ENCODE assay signal across 26 cellular contexts in genomic region chr2:138531913-138532312, GRCh38. TPM values are rescaled to one million over a fixed set of nuclear protein-coding genes. Genes with fewer than 3 reads are reported as not detected.
A peak's percentile ranks its signal among the peaks of the same experiment; 100 is the strongest.
DNase-seq lines count a peak whose midpoint lies in the region; ATAC-seq and TF ChIP-seq lines count a peak whose summit lies in the region.
"Had no signal": no experiment of that assay in that cellular context is flagged by ENCODE, and none has a peak within 500 bp of the region (broad histone marks: within the 10 kb centered on the region; RNA-seq: fewer than 3 reads in every experiment).

No MANE protein-coding gene starts in this region.

- H3K4me1 Mint-ChIP-seq in stimulated activated memory B cell treated with anti-CD40 and anti-IgM and Interleukin-4, amounts not matched to agents 10 μg/mL and 1 μg/mL and 100 μg/mL, for 72 hours: peaks cover 82% of the 10 kb centered on the region
- H3K4me1 Mint-ChIP-seq in activated T-helper 17 cell treated with anti-CD3 and anti-CD28 coated beads, Interleukin-2, amount 50 U/mL, for 72 hours: peaks cover 32% of the 10 kb centered on the region

- peak; percentile 45 to 54 for ATAC-seq in right cardiac atrium
- no peak for ATAC-seq in Right ventricle myocardium superior (ENCODE audit: poor library complexity)
- ATAC-seq in left lobe of liver: peak; percentile 26
- ATAC-seq in stimulated activated memory B cell treated with anti-CD40 and anti-IgM and Interleukin-4, amounts not matched to agents 10 μg/mL and 1 μg/mL and 100 μg/mL, for 72 hours: no peak
- ATAC-seq in gastrocnemius medialis: no peak
- no peak for ATAC-seq in activated T-helper 17 cell treated with anti-CD3 and anti-CD28 coated beads, Interleukin-2, amount 50 U/mL, for 72 hours (replicated peaks)
- no peak for ATAC-seq in aorta (ENCODE audit: low FRiP score)

- DNase-seq in right cardiac atrium (no peak), Right ventricle myocardium superior (no peak), dermis blood vessel endothelial cell (peak; percentile 2), left lobe of liver (ENCODE audit: low spot score) (no peak), gastrocnemius medialis (no peak), aorta (no peak)
- DNase-seq: 8988T; activated CD4-positive, alpha-beta T cell treated with anti-CD3 and anti-CD28 coated beads, Interleukin-2, amount 10 ng/mL, durations not matched to agents 7 days and 5 days; activated naive CD8-positive, alpha-beta T cell treated with anti-CD3 and anti-CD28 coated beads, Interleukin-2, amount 10 ng/mL, durations not matched to agents 7 days and 5 days; cortex of kidney; DMS79; foreskin melanocyte; GOT3; hippocampal formation; Karpas-422; kidney; NCI-H1048; NCI-H2029 treated with DMSO at 0.1 percent for 48 hours; NCI-H226; retina; SIG-M5; upper lobe of left lung had no signal

- no peak overlapping the region for H3K4me3 Mint-ChIP-seq in stimulated activated memory B cell treated with anti-CD40 and anti-IgM and Interleukin-4, amounts not matched to agents 10 μg/mL and 1 μg/mL and 100 μg/mL, for 72 hours
- no peak overlapping the region for H3K4me3 Mint-ChIP-seq in activated T-helper 17 cell treated with anti-CD3 and anti-CD28 coated beads, Interleukin-2, amount 50 U/mL, for 72 hours
- H3K4me3 Mint-ChIP-seq: activated CD4-positive, alpha-beta T cell treated with anti-CD3 and anti-CD28 coated beads, Interleukin-2, amount 10 ng/mL, durations not matched to agents 7 days and 5 days; activated naive CD8-positive, alpha-beta T cell treated with anti-CD3 and anti-CD28 coated beads, Interleukin-2, amount 10 ng/mL, durations not matched to agents 7 days and 5 days had no signal

- no peaks in the 10 kb centered on the region for H3K27me3 Mint-ChIP-seq in stimulated activated memory B cell treated with anti-CD40 and anti-IgM and Interleukin-4, amounts not matched to agents 10 μg/mL and 1 μg/mL and 100 μg/mL, for 72 hours
- H3K27me3 Mint-ChIP-seq in activated T-helper 17 cell treated with anti-CD3 and anti-CD28 coated beads, Interleukin-2, amount 50 U/mL, for 72 hours: no peaks in the 10 kb centered on the region
- H3K27me3 Mint-ChIP-seq: activated CD4-positive, alpha-beta T cell treated with anti-CD3 and anti-CD28 coated beads, Interleukin-2, amount 10 ng/mL, durations not matched to agents 7 days and 5 days; activated naive CD8-positive, alpha-beta T cell treated with anti-CD3 and anti-CD28 coated beads, Interleukin-2, amount 10 ng/mL, durations not matched to agents 7 days and 5 days had no signal

- intact Hi-C loops in right cardiac atrium (cut with DNase I): no loop called here
- intact Hi-C loops in Right ventricle myocardium superior (cut with DNase I): no loop called here
- intact Hi-C loops in gastrocnemius medialis (cut with DNase I; ENCODE audit: low total_unique reads): no loop called here
- intact Hi-C loops in aorta (cut with DNase I): no loop called here

- peaks cover 3% of the 10 kb centered on the region for H3K9me3 Mint-ChIP-seq in stimulated activated memory B cell treated with anti-CD40 and anti-IgM and Interleukin-4, amounts not matched to agents 10 μg/mL and 1 μg/mL and 100 μg/mL, for 72 hours
- no peaks in the 10 kb centered on the region for H3K9me3 Mint-ChIP-seq in activated T-helper 17 cell treated with anti-CD3 and anti-CD28 coated beads, Interleukin-2, amount 50 U/mL, for 72 hours

- H3K27me3 ChIP-seq in right cardiac atrium (ENCODE audit: control insufficient read depth, insufficient read depth) (no peaks in the 10 kb centered on the region), gastrocnemius medialis (no peaks in the 10 kb centered on the region), aorta (ENCODE audit: control insufficient read depth in 1 of 2, insufficient read depth in 2 of 2, low read length in 1 of 2) (no peaks in the 10 kb centered on the region)
- H3K27me3 ChIP-seq: upper lobe of left lung had no signal

- no peaks in the 10 kb centered on the region for H3K36me3 ChIP-seq in gastrocnemius medialis
- H3K36me3 ChIP-seq in aorta (ENCODE audit: control insufficient read depth in 1 of 2, insufficient read depth in 2 of 2, low read length in 1 of 2): peaks cover 0 to under 1% of the 10 kb centered on the region in 2 donors

- H3K9me3 ChIP-seq in right cardiac atrium (ENCODE audit: control insufficient read depth, low read length) (no peaks in the 10 kb centered on the region), gastrocnemius medialis (no peaks in the 10 kb centered on the region), aorta (ENCODE audit: control insufficient read depth, low read length) (no peaks in the 10 kb centered on the region)
- H3K9me3 ChIP-seq: upper lobe of left lung had no signal

- in situ Hi-C loops in gastrocnemius medialis (cut with MboI; ENCODE audit: low sequenced_read_pairs in 4 of 4): no loop called here

- TF ChIP-seq POLR2A in gastrocnemius medialis (IDR thresholded peaks at IDR 0.05): no peak

- WGBS in right cardiac atrium: 32% methylated on average over 3 of the region's 3 CpGs
- WGBS in aorta, 2 donors: 26 to 27% methylated on average over 3 of the region's 3 CpGs

- H3K4me3 ChIP-seq in right cardiac atrium (ENCODE audit: low read length) (no peak overlapping the region), gastrocnemius medialis (no peak overlapping the region), aorta (ENCODE audit: low read length in 2 of 2) (no peak overlapping the region)
- H3K4me3 ChIP-seq: lung, upper lobe of left lung had no signal

- H3K36me3 Mint-ChIP-seq in stimulated activated memory B cell treated with anti-CD40 and anti-IgM and Interleukin-4, amounts not matched to agents 10 μg/mL and 1 μg/mL and 100 μg/mL, for 72 hours: peaks cover 39% of the 10 kb centered on the region
- peaks cover 16% of the 10 kb centered on the region for H3K36me3 Mint-ChIP-seq in activated T-helper 17 cell treated with anti-CD3 and anti-CD28 coated beads, Interleukin-2, amount 50 U/mL, for 72 hours (ENCODE audit: low read depth)

- no peak for TF ChIP-seq CTCF in gastrocnemius medialis (IDR thresholded peaks at IDR 0.05 in 4 of 5, conservative IDR thresholded peaks at IDR 0.05 in 1 of 5)

- H3K4me1 ChIP-seq in right cardiac atrium (ENCODE audit: control insufficient read depth, insufficient read depth, low read length) (peaks cover 6% of the 10 kb centered on the region), gastrocnemius medialis (peaks cover 12 to 19% of the 10 kb centered on the region in 2 donors), aorta (ENCODE audit: control insufficient read depth in 1 of 2, insufficient read depth in 2 of 2, low read length in 2 of 2) (peaks cover 2 to 7% of the 10 kb centered on the region in 2 donors)

- no peak overlapping the region for H3K27ac ChIP-seq in right cardiac atrium (ENCODE audit: low read length)
- H3K27ac ChIP-seq in gastrocnemius medialis: no peak overlapping the region
- no peak overlapping the region for H3K27ac ChIP-seq in aorta (ENCODE audit: low read depth in 1 of 2, low read length in 2 of 2)
- H3K27ac ChIP-seq: upper lobe of left lung had no signal

- H3K27ac Mint-ChIP-seq in stimulated activated memory B cell treated with anti-CD40 and anti-IgM and Interleukin-4, amounts not matched to agents 10 μg/mL and 1 μg/mL and 100 μg/mL, for 72 hours: peak overlapping the region; percentile 51
- H3K27ac Mint-ChIP-seq in activated T-helper 17 cell treated with anti-CD3 and anti-CD28 coated beads, Interleukin-2, amount 50 U/mL, for 72 hours: no peak overlapping the region
- H3K27ac Mint-ChIP-seq: activated CD4-positive, alpha-beta T cell treated with anti-CD3 and anti-CD28 coated beads, Interleukin-2, amount 10 ng/mL, durations not matched to agents 7 days and 5 days; activated naive CD8-positive, alpha-beta T cell treated with anti-CD3 and anti-CD28 coated beads, Interleukin-2, amount 10 ng/mL, durations not matched to agents 7 days and 5 days; activated T-helper 2 cell treated with anti-CD3 and anti-CD28 coated beads, Interferon-gamma antibody, Interleukin-2, Interleukin-4, amounts not matched to agents 10 μg/mL and 5 μg/mL and 100 μg/mL, durations not matched to agents 14 hours and 24 hours and 36 hours had no signal

RNA-seq across cellular contexts. Expression of gene SPOPL, which starts 30.3 kb away (rescaled TPM):
- total RNA-seq in right cardiac atrium: 10 to 100 TPM; 13.2 to 20.4 (median 15.5) TPM
- polyA plus RNA-seq in right cardiac atrium: 4.1 TPM
- total RNA-seq in Right ventricle myocardium superior: 12.9 TPM
- 17.9 and 20.2 TPM in 2 replicates for total RNA-seq in dermis blood vessel endothelial cell
- 11.3 TPM for total RNA-seq in left lobe of liver
- 10 to 100 TPM; 11.2 to 17.7 (median 12.5) TPM for total RNA-seq in gastrocnemius medialis
- total RNA-seq in activated T-helper 17 cell treated with anti-CD3 and anti-CD28 coated beads, Interleukin-2, amount 50 U/mL, for 72 hours: 10 to 100 TPM; 12.8 to 15.6 TPM
- 10 to 100 TPM; 38.8 to 39.9 TPM for total RNA-seq in aorta
- 10 to 100 TPM in 1 of 2 donors, 1 to 10 TPM in 1; 9.1 to 24.9 TPM for polyA plus RNA-seq in aorta

Comparison
In these comparisons a context has a peak if more than half of its experiments do, and no peak if none do; other contexts are left out.
1. ATAC-seq: peak in right cardiac atrium (2 of 2) and left lobe of liver (single experiment); none in Right ventricle myocardium superior (single experiment), stimulated activated memory B cell treated with anti-CD40 and anti-IgM and Interleukin-4, amounts not matched to agents 10 μg/mL and 1 μg/mL and 100 μg/mL, for 72 hours (single experiment), gastrocnemius medialis (0 of 2), activated T-helper 17 cell treated with anti-CD3 and anti-CD28 coated beads, Interleukin-2, amount 50 U/mL, for 72 hours (single experiment) and aorta (single experiment).